15 cellular contexts compared by ENCODE assay signal in the genomic region with DNA sequence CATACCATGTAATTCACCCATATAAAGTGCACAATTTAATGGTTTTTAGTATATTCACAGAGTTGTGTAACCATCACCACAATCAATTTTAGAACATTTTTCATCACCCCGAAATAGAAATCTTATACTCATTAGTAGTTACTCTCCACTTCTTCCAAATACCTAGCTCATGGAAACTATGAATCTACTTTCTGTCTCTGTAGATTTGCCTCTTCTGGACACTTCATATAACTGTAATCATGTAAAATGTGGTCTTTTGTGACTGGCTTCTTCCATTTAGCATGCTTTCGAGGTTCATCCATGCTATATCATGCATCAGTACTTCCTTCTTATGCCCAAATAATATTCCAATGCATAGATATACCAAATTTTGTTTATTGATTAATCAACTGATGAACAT. TPM values are rescaled to one million over a fixed set of nuclear protein-coding genes. Genes with fewer than 3 reads are reported as not detected.
DNase-seq lines count a peak whose midpoint lies in the region; ATAC-seq and TF ChIP-seq lines count a peak whose summit lies in the region.
"Had no signal": no experiment of that assay in that cellular context is flagged by ENCODE, and none has a peak within 500 bp of the region (broad histone marks: within the 10 kb centered on the region; RNA-seq: fewer than 3 reads in every experiment).

No MANE protein-coding gene starts in this region.

- no peak overlapping the region for H3K27ac Mint-ChIP-seq in activated CD8-positive, alpha-beta T cell treated with anti-CD3 and anti-CD28 coated beads for 36 hours
- H3K27ac Mint-ChIP-seq in activated CD8-positive, alpha-beta T cell treated with anti-CD3 and anti-CD28 coated beads, Interleukin-2, amount 10 ng/mL, durations not matched to agents 7 days and 5 days: no peak overlapping the region
- H3K27ac Mint-ChIP-seq in activated naive CD8-positive, alpha-beta T cell treated with anti-CD3 and anti-CD28 coated beads for 36 hours: peak overlapping the region; percentile 6
- peak overlapping the region; percentile 29 for H3K27ac Mint-ChIP-seq in stimulated activated naive CD8-positive, alpha-beta T cell treated with anti-CD3 and anti-CD28 coated beads, Interleukin-15, Interleukin-2, amounts not matched to agents 100 ng/mL and 50 ng/mL, for 24 hours
- H3K27ac Mint-ChIP-seq: CD4-positive, CD25-positive, alpha-beta regulatory T cell; H9 had no signal

- no peak for DNase-seq in activated CD8-positive, alpha-beta T cell treated with anti-CD3 and anti-CD28 coated beads for 36 hours
- no peak for DNase-seq in activated CD8-positive, alpha-beta T cell treated with anti-CD3 and anti-CD28 coated beads, Interleukin-2, amount 10 ng/mL, durations not matched to agents 7 days and 5 days
- DNase-seq in NAMALWA (ENCODE audit: low spot score) (peak; percentile 17), HPDE6-E6E7 (ENCODE audit: extremely low spot score) (no peak), PC-9 (no peak)
- DNase-seq in activated naive CD8-positive, alpha-beta T cell treated with anti-CD3 and anti-CD28 coated beads for 36 hours: no peak
- DNase-seq: ACHN; CD4-positive, CD25-positive, alpha-beta regulatory T cell; DMS53; GF-D8; GOT3; H9 had no signal

- H3K79me2 ChIP-seq in PC-9 (ENCODE audit: low read depth): no peaks in the 10 kb centered on the region

- TF ChIP-seq CTCF in activated CD8-positive, alpha-beta T cell treated with anti-CD3 and anti-CD28 coated beads for 36 hours (IDR thresholded peaks at IDR 0.05): no peak
- no peak for TF ChIP-seq CTCF in PC-9 (conservative IDR thresholded peaks at IDR 0.05)

- H3K27me3 ChIP-seq in PC-9 (ENCODE audit: insufficient read depth, low read depth): no peaks in the 10 kb centered on the region
- H3K27me3 ChIP-seq: BLaER1 treated with 17β-estradiol and CSF1 and Interleukin-3, amounts not matched to agents 10 nM and 100 nM had no signal

- H3F3A ChIP-seq in PC-9 (ENCODE audit: insufficient read depth, low read depth): no peaks in the 10 kb centered on the region

- no peaks in the 10 kb centered on the region for H3K4me1 ChIP-seq in PC-9 (replicated peaks; ENCODE audit: insufficient read depth)
- H3K4me1 ChIP-seq: BLaER1 treated with 17β-estradiol and CSF1 and Interleukin-3, amounts not matched to agents 10 nM and 100 nM had no signal

- no peaks in the 10 kb centered on the region for H4K20me1 ChIP-seq in PC-9 (ENCODE audit: insufficient read depth)
- H4K20me1 ChIP-seq: BLaER1 treated with 17β-estradiol and CSF1 and Interleukin-3, amounts not matched to agents 10 nM and 100 nM had no signal

- no peaks in the 10 kb centered on the region; the same call in 1 of the 2 replicates for H3K9me3 ChIP-seq in PC-9 (ENCODE audit: insufficient read depth, low read depth)

- peaks cover 19% of the 10 kb centered on the region for H3K4me1 Mint-ChIP-seq in activated CD8-positive, alpha-beta T cell treated with anti-CD3 and anti-CD28 coated beads for 36 hours (ENCODE audit: low read depth)
- peaks cover 17% of the 10 kb centered on the region for H3K4me1 Mint-ChIP-seq in activated CD8-positive, alpha-beta T cell treated with anti-CD3 and anti-CD28 coated beads, Interleukin-2, amount 10 ng/mL, durations not matched to agents 7 days and 5 days (ENCODE audit: low read depth)
- peaks cover 25% of the 10 kb centered on the region for H3K4me1 Mint-ChIP-seq in activated naive CD8-positive, alpha-beta T cell treated with anti-CD3 and anti-CD28 coated beads for 36 hours
- peaks cover 28% of the 10 kb centered on the region for H3K4me1 Mint-ChIP-seq in stimulated activated naive CD8-positive, alpha-beta T cell treated with anti-CD3 and anti-CD28 coated beads, Interleukin-15, Interleukin-2, amounts not matched to agents 100 ng/mL and 50 ng/mL, for 24 hours (ENCODE audit: low read depth)
- H3K4me1 Mint-ChIP-seq: H9 had no signal

- no peaks in the 10 kb centered on the region for H3K27me3 Mint-ChIP-seq in activated CD8-positive, alpha-beta T cell treated with anti-CD3 and anti-CD28 coated beads for 36 hours
- no peaks in the 10 kb centered on the region for H3K27me3 Mint-ChIP-seq in activated CD8-positive, alpha-beta T cell treated with anti-CD3 and anti-CD28 coated beads, Interleukin-2, amount 10 ng/mL, durations not matched to agents 7 days and 5 days (ENCODE audit: low read depth)
- H3K27me3 Mint-ChIP-seq in activated naive CD8-positive, alpha-beta T cell treated with anti-CD3 and anti-CD28 coated beads for 36 hours: no peaks in the 10 kb centered on the region
- H3K27me3 Mint-ChIP-seq in stimulated activated naive CD8-positive, alpha-beta T cell treated with anti-CD3 and anti-CD28 coated beads, Interleukin-15, Interleukin-2, amounts not matched to agents 100 ng/mL and 50 ng/mL, for 24 hours: no peaks in the 10 kb centered on the region

- H3K4me3 Mint-ChIP-seq in activated CD8-positive, alpha-beta T cell treated with anti-CD3 and anti-CD28 coated beads for 36 hours: no peak overlapping the region
- no peak overlapping the region for H3K4me3 Mint-ChIP-seq in activated CD8-positive, alpha-beta T cell treated with anti-CD3 and anti-CD28 coated beads, Interleukin-2, amount 10 ng/mL, durations not matched to agents 7 days and 5 days
- no peak overlapping the region for H3K4me3 Mint-ChIP-seq in activated naive CD8-positive, alpha-beta T cell treated with anti-CD3 and anti-CD28 coated beads for 36 hours
- H3K4me3 Mint-ChIP-seq in stimulated activated naive CD8-positive, alpha-beta T cell treated with anti-CD3 and anti-CD28 coated beads, Interleukin-15, Interleukin-2, amounts not matched to agents 100 ng/mL and 50 ng/mL, for 24 hours: no peak overlapping the region
- H3K4me3 Mint-ChIP-seq: CD4-positive, CD25-positive, alpha-beta regulatory T cell; H9 had no signal

- intact Hi-C loops in activated CD8-positive, alpha-beta T cell treated with anti-CD3 and anti-CD28 coated beads for 36 hours (cut with micrococcal nuclease): no loop called here
- intact Hi-C loops in PC-9 (cut with micrococcal nuclease; ENCODE audit: unreplicated experiment): no loop called here

- H2AFZ ChIP-seq in PC-9: no peak overlapping the region

- H3K9me2 ChIP-seq in PC-9 (ENCODE audit: insufficient read depth): no peaks in the 10 kb centered on the region

- H3K36me3 ChIP-seq in PC-9 (ENCODE audit: low read depth): no peaks in the 10 kb centered on the region
- H3K36me3 ChIP-seq: BLaER1 treated with 17β-estradiol and CSF1 and Interleukin-3, amounts not matched to agents 10 nM and 100 nM had no signal

- peak; percentile 28 for ATAC-seq in activated CD8-positive, alpha-beta T cell treated with anti-CD3 and anti-CD28 coated beads for 36 hours
- no peak for ATAC-seq in activated CD8-positive, alpha-beta T cell treated with anti-CD3 and anti-CD28 coated beads, Interleukin-2, amount 10 ng/mL, durations not matched to agents 7 days and 5 days

- no peak overlapping the region for H3K4me3 ChIP-seq in PC-9
- H3K4me3 ChIP-seq: BLaER1 treated with 17β-estradiol and CSF1 and Interleukin-3, amounts not matched to agents 10 nM and 100 nM had no signal

- peaks cover 3% of the 10 kb centered on the region for H3K9me3 Mint-ChIP-seq in activated CD8-positive, alpha-beta T cell treated with anti-CD3 and anti-CD28 coated beads for 36 hours
- no peaks in the 10 kb centered on the region for H3K9me3 Mint-ChIP-seq in activated CD8-positive, alpha-beta T cell treated with anti-CD3 and anti-CD28 coated beads, Interleukin-2, amount 10 ng/mL, durations not matched to agents 7 days and 5 days (ENCODE audit: insufficient read depth)
- H3K9me3 Mint-ChIP-seq in activated naive CD8-positive, alpha-beta T cell treated with anti-CD3 and anti-CD28 coated beads for 36 hours: peaks cover 10% of the 10 kb centered on the region
- peaks cover 3% of the 10 kb centered on the region for H3K9me3 Mint-ChIP-seq in stimulated activated naive CD8-positive, alpha-beta T cell treated with anti-CD3 and anti-CD28 coated beads, Interleukin-15, Interleukin-2, amounts not matched to agents 100 ng/mL and 50 ng/mL, for 24 hours
- H3K9me3 Mint-ChIP-seq: H9 had no signal

- no peak overlapping the region for H3K4me2 ChIP-seq in PC-9
- H3K4me2 ChIP-seq: BLaER1 treated with 17β-estradiol and CSF1 and Interleukin-3, amounts not matched to agents 10 nM and 100 nM had no signal

- CTCF ChIA-PET in activated CD8-positive, alpha-beta T cell treated with anti-CD3 and anti-CD28 coated beads for 36 hours (lab: Charles Lee): interaction anchor here (2.1 kb wide), 1 partner anchor 28 kb away, joined by 8 read pairs; no protein-coding TSS in a partner anchor
- CTCF ChIA-PET in activated CD8-positive, alpha-beta T cell treated with anti-CD3 and anti-CD28 coated beads, Interleukin-2, amount 10 ng/mL, durations not matched to agents 7 days and 5 days (lab: Charles Lee): interaction anchor here (1.4 to 1.7 kb wide), 2 partner anchors 11 to 29 kb away, joined by 4 to 11 read pairs; a partner anchor contains a TSS
- CTCF ChIA-PET in PC-9 (lab: Charles Lee): no interaction called here

- POLR2A ChIA-PET in activated CD8-positive, alpha-beta T cell treated with anti-CD3 and anti-CD28 coated beads for 36 hours (lab: Charles Lee): no interaction called here
- POLR2A ChIA-PET in activated CD8-positive, alpha-beta T cell treated with anti-CD3 and anti-CD28 coated beads, Interleukin-2, amount 10 ng/mL, durations not matched to agents 7 days and 5 days (lab: Charles Lee): no interaction called here
- POLR2A ChIA-PET in PC-9 (lab: Charles Lee; ENCODE audit: unreplicated experiment): no interaction called here

- no TSS peak for BruUV-seq in PC-9 (replicated peaks; lab: Mats Ljungman, UMichigan)

- no peaks in the 10 kb centered on the region for H3K36me3 Mint-ChIP-seq in activated CD8-positive, alpha-beta T cell treated with anti-CD3 and anti-CD28 coated beads for 36 hours (ENCODE audit: low read depth)
- no peaks in the 10 kb centered on the region for H3K36me3 Mint-ChIP-seq in activated CD8-positive, alpha-beta T cell treated with anti-CD3 and anti-CD28 coated beads, Interleukin-2, amount 10 ng/mL, durations not matched to agents 7 days and 5 days (ENCODE audit: low read depth)
- H3K36me3 Mint-ChIP-seq in activated naive CD8-positive, alpha-beta T cell treated with anti-CD3 and anti-CD28 coated beads for 36 hours: peaks cover 1% of the 10 kb centered on the region
- H3K36me3 Mint-ChIP-seq in stimulated activated naive CD8-positive, alpha-beta T cell treated with anti-CD3 and anti-CD28 coated beads, Interleukin-15, Interleukin-2, amounts not matched to agents 100 ng/mL and 50 ng/mL, for 24 hours (ENCODE audit: low read depth): no peaks in the 10 kb centered on the region
- H3K36me3 Mint-ChIP-seq: CD4-positive, CD25-positive, alpha-beta regulatory T cell had no signal

- no peak overlapping the region for H3K27ac ChIP-seq in PC-9
- H3K27ac ChIP-seq: BLaER1 treated with 17β-estradiol and CSF1 and Interleukin-3, amounts not matched to agents 10 nM and 100 nM had no signal

RNA-seq across cellular contexts. Expression of a gene that starts 10.8 kb away (rescaled TPM):
- not detected for total RNA-seq in activated CD8-positive, alpha-beta T cell treated with anti-CD3 and anti-CD28 coated beads for 36 hours
- total RNA-seq in activated CD8-positive, alpha-beta T cell treated with anti-CD3 and anti-CD28 coated beads, Interleukin-2, amount 10 ng/mL, durations not matched to agents 7 days and 5 days: under 1 TPM in 1 of 2 experiments, not detected in 1; 0.16 TPM
- not detected for total RNA-seq in activated naive CD8-positive, alpha-beta T cell treated with anti-CD3 and anti-CD28 coated beads for 36 hours
- 2.4 and 2.9 TPM in 2 replicates for total RNA-seq in PC-9 (2021)
- total RNA-seq: H9, HT-29 had no signal

RNA-seq across cellular contexts. Expression of a gene that starts 10.9 kb away (rescaled TPM):
- total RNA-seq in activated CD8-positive, alpha-beta T cell treated with anti-CD3 and anti-CD28 coated beads for 36 hours: 10 to 100 TPM; 10.1 to 11.0 TPM
- total RNA-seq in activated CD8-positive, alpha-beta T cell treated with anti-CD3 and anti-CD28 coated beads, Interleukin-2, amount 10 ng/mL, durations not matched to agents 7 days and 5 days: 1 to 10 TPM; 8.9 to 9.7 TPM
- total RNA-seq in activated naive CD8-positive, alpha-beta T cell treated with anti-CD3 and anti-CD28 coated beads for 36 hours: 10 to 100 TPM; 13.0 to 13.1 TPM
- 11.6 and 15.9 TPM in 2 replicates for total RNA-seq in PC-9 (2021)

Comparison
In these comparisons a context has a peak if more than half of its experiments do, and no peak if none do; other contexts are left out.
1. H3K27ac Mint-ChIP-seq: peak in activated naive CD8-positive, alpha-beta T cell treated with anti-CD3 and anti-CD28 coated beads for 36 hours (single experiment) and stimulated activated naive CD8-positive, alpha-beta T cell treated with anti-CD3 and anti-CD28 coated beads, Interleukin-15, Interleukin-2, amounts not matched to agents 100 ng/mL and 50 ng/mL, for 24 hours (single experiment); none in activated CD8-positive, alpha-beta T cell treated with anti-CD3 and anti-CD28 coated beads for 36 hours (single experiment) and activated CD8-positive, alpha-beta T cell treated with anti-CD3 and anti-CD28 coated beads, Interleukin-2, amount 10 ng/mL, durations not matched to agents 7 days and 5 days (single experiment).